In genomic region chr9:37465249-37466036, GRCh38 we compare ENCODE assay signal across 8 cellular contexts. TPM values are rescaled to one million over a fixed set of nuclear protein-coding genes. Genes with fewer than 3 reads are reported as not detected.
DNase-seq lines count a peak whose midpoint lies in the region; ATAC-seq and TF ChIP-seq lines count a peak whose summit lies in the region.

TSS of gene ZBTB5 (minus strand) at chr9:37465450. CDS start at chr9:37442551, 22,899 bp downstream.

- H3K27ac ChIP-seq in PC-9 (peak within 1 kb of the TSS; percentile 81), esophagus (ENCODE audit: low read depth in 2 of 2, low read length in 1 of 2) (peak within 1 kb of the TSS; percentile 97 to 100)

- peaks cover 27% of the 10 kb centered on the region for H3F3A ChIP-seq in PC-9 (ENCODE audit: insufficient read depth, low read depth)

- intact Hi-C loops in PC-9 (cut with micrococcal nuclease; ENCODE audit: unreplicated experiment), result loop anchor here (2.0 kb wide), 2 partner anchors 43 to 53 kb away; partner anchors contain the start of gene GRHPR

- H3K36me3 ChIP-seq in PC-9 (ENCODE audit: low read depth) (no peaks in the 10 kb centered on the region), esophagus (ENCODE audit: control insufficient read depth in 2 of 2, insufficient read depth in 2 of 2, low read length in 1 of 2) (peaks cover 0 to 2% of the 10 kb centered on the region in 2 donors), mucosa of stomach (ENCODE audit: control insufficient read depth, insufficient read depth, low read length) (no peaks in the 10 kb centered on the region)

- BruUV-seq in PC-9 (replicated peaks; lab: Mats Ljungman, UMichigan), result no TSS peak

- peak within 1 kb of the TSS; percentile 92 for H3K9ac ChIP-seq in mucosa of stomach (ENCODE audit: low read length)

- H3K79me2 ChIP-seq in PC-9 (ENCODE audit: low read depth), result peaks cover 42% of the 10 kb centered on the region

- peak within 1 kb of the TSS; percentile 99 for H3K4me2 ChIP-seq in PC-9

- H3K27me3 ChIP-seq in PC-9 (ENCODE audit: insufficient read depth, low read depth), result no peaks in the 10 kb centered on the region
- H3K27me3 ChIP-seq in esophagus (ENCODE audit: control insufficient read depth in 1 of 2, insufficient read depth in 2 of 2, low read length in 2 of 2), result no peaks in the 10 kb centered on the region
- H3K27me3 ChIP-seq in mucosa of stomach (ENCODE audit: control insufficient read depth, insufficient read depth, low read length), result no peaks in the 10 kb centered on the region

- H2AFZ ChIP-seq in PC-9, result peak within 1 kb of the TSS; percentile 92

- H3K9me3 ChIP-seq in PC-9 (ENCODE audit: insufficient read depth, low read depth) (no peaks in the 10 kb centered on the region), esophagus (ENCODE audit: control insufficient read depth in 2 of 2, insufficient read depth in 1 of 2, low read depth in 1 of 2, low read length in 1 of 2) (no peaks in the 10 kb centered on the region), mucosa of stomach (ENCODE audit: control insufficient read depth, low read length) (no peaks in the 10 kb centered on the region)

- CTCF ChIA-PET in PC-9 (lab: Charles Lee), result interaction anchor here (0.6 to 1.8 kb wide), 3 partner anchors 16 to 573 kb away, joined by 3 to 5 read pairs (median 3); no protein-coding TSS in a partner anchor

- peaks cover 41% of the 10 kb centered on the region for H3K4me1 Mint-ChIP-seq in activated T-cell treated with anti-CD3 and anti-CD28 coated beads, Interleukin-2, amount 50 U/mL, for 24 hours (ENCODE audit: low read depth)

- 0% methylated on average over 51 to 52 of the region's 52 CpGs for WGBS in esophagus, 2 donors

- peaks cover 21% of the 10 kb centered on the region for H3K4me1 ChIP-seq in PC-9 (replicated peaks; ENCODE audit: insufficient read depth)
- peaks cover 2% of the 10 kb centered on the region in 2 donors for H3K4me1 ChIP-seq in esophagus (ENCODE audit: control insufficient read depth in 2 of 2, insufficient read depth in 2 of 2, low read length in 1 of 2)
- H3K4me1 ChIP-seq in mucosa of stomach (ENCODE audit: control insufficient read depth, insufficient read depth, low read length), result peaks cover 10% of the 10 kb centered on the region

- H3K27ac Mint-ChIP-seq in activated T-cell treated with anti-CD3 and anti-CD28 coated beads, Interleukin-2, amount 50 U/mL, for 24 hours, result peak within 1 kb of the TSS; percentile 99

- peaks cover 7% of the 10 kb centered on the region; the same call in 1 of the 2 replicates for H4K20me1 ChIP-seq in PC-9 (ENCODE audit: insufficient read depth)

- H3K36me3 Mint-ChIP-seq in activated T-cell treated with anti-CD3 and anti-CD28 coated beads, Interleukin-2, amount 50 U/mL, for 24 hours (ENCODE audit: low read depth), result peaks cover 34% of the 10 kb centered on the region

- POLR2A ChIA-PET in PC-9 (lab: Charles Lee; ENCODE audit: unreplicated experiment), result interaction anchor here (0.6 to 0.7 kb wide), 6 partner anchors 16 to 558 kb away, joined by 6 to 17 read pairs (median 8); no protein-coding TSS in a partner anchor

- peak; percentile 74 for ATAC-seq in GM21619 (IDR thresholded peaks at IDR 0.05; ENCODE audit: unreplicated experiment)

- peak within 1 kb of the TSS; percentile 96 for H3K4me3 Mint-ChIP-seq in activated T-cell treated with anti-CD3 and anti-CD28 coated beads, Interleukin-2, amount 50 U/mL, for 24 hours

- H3K9me3 Mint-ChIP-seq in activated T-cell treated with anti-CD3 and anti-CD28 coated beads, Interleukin-2, amount 50 U/mL, for 24 hours, result no peaks in the 10 kb centered on the region

- no peaks in the 10 kb centered on the region for H3K27me3 Mint-ChIP-seq in activated T-cell treated with anti-CD3 and anti-CD28 coated beads, Interleukin-2, amount 50 U/mL, for 24 hours

- no peaks in the 10 kb centered on the region for H3K9me2 ChIP-seq in PC-9 (ENCODE audit: insufficient read depth)

- peak within 1 kb of the TSS; percentile 91 for H3K4me3 ChIP-seq in Jurkat, Clone E6-1 (ENCODE audit: low read length)
- H3K4me3 ChIP-seq in PC-9 (peak within 1 kb of the TSS; percentile 92), esophagus (ENCODE audit: low read depth in 1 of 2, low read length in 2 of 2) (peak within 1 kb of the TSS; percentile 82 to 89), mucosa of stomach (ENCODE audit: low read length) (peak within 1 kb of the TSS; percentile 75)

- DNase-seq in DMS114 treated with DMSO at 0.1 percent for 48 hours (lab: John Stamatoyannopoulos, UW; ENCODE audit: unreplicated experiment) (peak; percentile 99), PC-9 (peak; percentile 95 to 96)
- peak; percentile 100 for DNase-seq in Jurkat, Clone E6-1 (ENCODE audit: low read depth, low spot score)
- DNase-seq in activated T-cell treated with anti-CD3 and anti-CD28 coated beads, Interleukin-2, amount 50 U/mL, for 24 hours, result peak; percentile 98
- peak; percentile 96 to 98 for DNase-seq in stimulated activated CD8-positive, alpha-beta memory T cell treated with anti-CD3 and anti-CD28 coated beads, Interleukin-7, amount 100 ng/mL, for 1 hour (ENCODE audit: low read depth in 2 of 2)

- no peak for TF ChIP-seq CTCF in PC-9 (conservative IDR thresholded peaks at IDR 0.05)

RNA-seq across cellular contexts. Expression of gene ZBTB5, which starts in this region (rescaled TPM):
- polyA plus RNA-seq in Jurkat, Clone E6-1 (2012; ENCODE audit: insufficient read depth, insufficient read length), result 14.8 TPM
- 7.7 and 8.8 TPM in 2 replicates for total RNA-seq in PC-9 (2021)
- 1 to 10 TPM; 6.1 to 9.9 TPM for polyA plus RNA-seq in esophagus

Comparison
In these comparisons a context has a peak if more than half of its experiments do, and no peak if none do; other contexts are left out.
1. Peak in every context shown above with its lines: DNase-seq, ATAC-seq, H3K4me3 ChIP-seq and H3K27ac ChIP-seq.